In genomic region chr17:41962768-41963434, GRCh38 we compare ENCODE assay signal across 8 cellular contexts. TPM values are rescaled to one million over a fixed set of nuclear protein-coding genes. Genes with fewer than 3 reads are reported as not detected.
A peak's percentile ranks its signal among the peaks of the same experiment; 100 is the strongest.
DNase-seq lines count a peak whose midpoint lies in the region; ATAC-seq, FAIRE-seq and TF ChIP-seq lines count a peak whose summit lies in the region.

No MANE protein-coding gene starts in this region.

- H3K4me2 ChIP-seq in A549, result no peak overlapping the region

- H3K4me3 ChIP-seq in A549, result no peak overlapping the region

- TF ChIP-seq CTCF in A549 (IDR thresholded peaks at IDR 0.05), result peak; percentile 98

- CTCF ChIA-PET in A549 (lab: Yijun Ruan, JAX), result interaction anchor here (0.6 to 29.5 kb wide), 68 partner anchors 9 to 596 kb away, joined by 3 to 378 read pairs (median 4); partner anchors contain the start of genes ACLY, C17orf113, DHX58 and DNAJC7

- FAIRE-seq in A549 (lab: Jason Lieb, UNC), result peak; percentile 95

- H3K27ac ChIP-seq in A549, result no peak overlapping the region

- ATAC-seq in A549 (peak; percentile 30 to 55; a peak in 4 of 6 replicates), GM19328 (IDR thresholded peaks at IDR 0.05; ENCODE audit: unreplicated experiment) (no peak)

- DNase-seq in A549 (ENCODE audit: low read depth in 1 of 2, low spot score in 1 of 2) (peak; percentile 69 to 91), GM19240 (ENCODE audit: insufficient read length, low spot score) (peak; percentile 73), NCI-H524 treated with DMSO at 0.1 percent for 48 hours (lab: John Stamatoyannopoulos, UW) (peak; percentile 23), dermis microvascular lymphatic vessel endothelial cell (ENCODE audit: low read depth in 2 of 2) (peak; percentile 39 to 66), lung microvascular endothelial cell (ENCODE audit: low read depth in 2 of 2) (peak; percentile 64 to 78)
- peak; percentile 67 for DNase-seq in activated CD4-positive, alpha-beta T cell treated with anti-CD3 and anti-CD28 coated beads, Interleukin-2, amount 50 U/mL, for 1 hour
- DNase-seq in stimulated activated CD8-positive, alpha-beta memory T cell treated with anti-CD3 and anti-CD28 coated beads, Interleukin-15, amount 100 ng/mL, for 1 hour (ENCODE audit: low read depth), result peak; percentile 62

- no peak for TF ChIP-seq EP300 in A549 (IDR thresholded peaks at IDR 0.05)

- POLR2A ChIA-PET in A549 (lab: Yijun Ruan, JAX), result interaction anchor here (0.6 to 0.7 kb wide), 2 partner anchors 32 to 861 kb away, joined by 4 to 6 read pairs; partner anchors contain the start of genes BECN1 and ODAD4

- WGBS in A549 (ENCODE audit: missing lambda C conversion rate), result 28% methylated on average over 9 of the region's 9 CpGs

- H3K4me1 ChIP-seq in A549, result peaks cover 17% of the 10 kb centered on the region

- peak; percentile 96 to 97 for TF ChIP-seq RAD21 in A549 (conservative IDR thresholded peaks at IDR 0.05 in 1 of 2, IDR thresholded peaks at IDR 0.05 in 1 of 2)

- no peak for TF ChIP-seq POLR2A in A549 (IDR thresholded peaks at IDR 0.05; ENCODE audit: low read length)

- no peaks in the 10 kb centered on the region for H3K9me3 ChIP-seq in A549

TF ChIP-seq in A549, 52 proteins besides CTCF, POLR2A, EP300 and RAD21:
- TF ChIP-seq SMC3 (IDR thresholded peaks at IDR 0.05) (peak; percentile 87), HOXB13 (CRISPR knock-in tag; IDR thresholded peaks at IDR 0.05; ENCODE audit: low read depth) (no peak)

RNA-seq across cellular contexts. Expression of gene CNP, which starts 3.7 kb away (rescaled TPM):
- polyA plus RNA-seq in A549 (2011; rRNA removed) (38.6 and 49.8 TPM in 2 replicates), A549 (2017; fragmentation: RNase III; extraction: RNeasy Plus Mini Kit Qiagen cat#74134 plus additional on column Dnase treatment) (113 to 118 TPM (median 116 TPM) in 3 replicates)
- 42.8 and 51.2 TPM in 2 replicates for polyA plus RNA-seq in A549 (2012; cell fraction: cytosol; rRNA removed)
- 57.8 and 66.7 TPM in 2 replicates for polyA plus RNA-seq in A549 (2012; cell fraction: nucleus; rRNA removed)
- polyA minus RNA-seq in A549 (2011; rRNA and poly(A)+ RNA removed), result 133 and 161 TPM in 2 replicates
- total RNA-seq in dermis microvascular lymphatic vessel endothelial cell (46.1 and 63.1 TPM in 2 replicates), lung microvascular endothelial cell (38.8 and 45.6 TPM in 2 replicates)

RNA-seq across cellular contexts. Expression of gene ODAD4, which starts 32.5 kb away (rescaled TPM):
- polyA plus RNA-seq in A549 (2011; rRNA removed), result 2.0 and 2.3 TPM in 2 replicates
- polyA plus RNA-seq in A549 (2012; cell fraction: cytosol; rRNA removed), result 0.47 and 0.56 TPM in 2 replicates
- polyA plus RNA-seq in A549 (2012; cell fraction: nucleus; rRNA removed), result 0.64 and 0.80 TPM in 2 replicates
- polyA plus RNA-seq in A549 (2017; fragmentation: RNase III; extraction: RNeasy Plus Mini Kit Qiagen cat#74134 plus additional on column Dnase treatment), result 2.2 to 2.5 TPM (median 2.3 TPM) in 3 replicates
- 2.8 TPM in 2 replicates for polyA minus RNA-seq in A549 (2011; rRNA and poly(A)+ RNA removed)
- total RNA-seq in dermis microvascular lymphatic vessel endothelial cell, result 0.13 and 0.25 TPM in 2 replicates
- total RNA-seq in lung microvascular endothelial cell, result under 0.01 TPM in 2 replicates

RNA-seq across cellular contexts. Expression of gene ACLY, which starts 44.1 kb away (rescaled TPM):
- polyA plus RNA-seq in A549 (2011; rRNA removed), result 367 and 376 TPM in 2 replicates
- polyA plus RNA-seq in A549 (2012; cell fraction: cytosol; rRNA removed), result 262 and 313 TPM in 2 replicates
- polyA plus RNA-seq in A549 (2012; cell fraction: nucleus; rRNA removed), result 414 and 459 TPM in 2 replicates
- 337 to 355 TPM (median 344 TPM) in 3 replicates for polyA plus RNA-seq in A549 (2017; fragmentation: RNase III; extraction: RNeasy Plus Mini Kit Qiagen cat#74134 plus additional on column Dnase treatment)
- polyA minus RNA-seq in A549 (2011; rRNA and poly(A)+ RNA removed), result 672 and 786 TPM in 2 replicates
- total RNA-seq in dermis microvascular lymphatic vessel endothelial cell, result 205 and 232 TPM in 2 replicates
- total RNA-seq in lung microvascular endothelial cell, result 167 and 203 TPM in 2 replicates

RNA-seq across cellular contexts. Expression of gene DNAJC7, which starts 54.3 kb away (rescaled TPM):
- polyA plus RNA-seq in A549 (2011; rRNA removed) (95.3 and 116 TPM in 2 replicates), A549 (2017; fragmentation: RNase III; extraction: RNeasy Plus Mini Kit Qiagen cat#74134 plus additional on column Dnase treatment) (140 to 161 TPM (median 148 TPM) in 3 replicates)
- polyA plus RNA-seq in A549 (2012; cell fraction: cytosol; rRNA removed), result 48.6 and 54.5 TPM in 2 replicates
- polyA plus RNA-seq in A549 (2012; cell fraction: nucleus; rRNA removed), result 18.1 and 33.8 TPM in 2 replicates
- polyA minus RNA-seq in A549 (2011; rRNA and poly(A)+ RNA removed), result 71.3 and 71.5 TPM in 2 replicates
- total RNA-seq in dermis microvascular lymphatic vessel endothelial cell (56.9 and 59.8 TPM in 2 replicates), lung microvascular endothelial cell (56.0 and 60.1 TPM in 2 replicates)

RNA-seq across cellular contexts. Expression of gene NKIRAS2, which starts 57.0 kb away (rescaled TPM):
- polyA plus RNA-seq in A549 (2011; rRNA removed) (52.2 and 54.3 TPM in 2 replicates), A549 (2017; fragmentation: RNase III; extraction: RNeasy Plus Mini Kit Qiagen cat#74134 plus additional on column Dnase treatment) (44.1 to 48.0 TPM (median 45.2 TPM) in 3 replicates)
- polyA plus RNA-seq in A549 (2012; cell fraction: cytosol; rRNA removed), result 65.0 and 77.2 TPM in 2 replicates
- polyA plus RNA-seq in A549 (2012; cell fraction: nucleus; rRNA removed), result 46.1 and 47.2 TPM in 2 replicates
- polyA minus RNA-seq in A549 (2011; rRNA and poly(A)+ RNA removed), result 37.4 and 42.0 TPM in 2 replicates
- total RNA-seq in dermis microvascular lymphatic vessel endothelial cell (32.2 and 45.9 TPM in 2 replicates), lung microvascular endothelial cell (30.1 and 38.1 TPM in 2 replicates)

Comparison
In these comparisons a context has a peak if more than half of its experiments do, and no peak if none do; other contexts are left out.
1. DNase-seq: peak in every context shown above with its lines; median percentile 80 in A549; 73 in GM19240; 71 in lung microvascular endothelial cell; 67 in activated CD4-positive, alpha-beta T cell treated with anti-CD3 and anti-CD28 coated beads, Interleukin-2, amount 50 U/mL, for 1 hour; 62 in stimulated activated CD8-positive, alpha-beta memory T cell treated with anti-CD3 and anti-CD28 coated beads, Interleukin-15, amount 100 ng/mL, for 1 hour; 52 in dermis microvascular lymphatic vessel endothelial cell; 23 in NCI-H524 treated with DMSO at 0.1 percent for 48 hours.